Comparison of ENCODE assay signal across 1 cellular context in genomic region chr15:58357529-58358476, GRCh38.
A peak's percentile ranks its signal among the peaks of the same experiment; 100 is the strongest.
TF ChIP-seq lines count a peak whose summit lies in the region.

No MANE protein-coding gene starts in this region.

TF ChIP-seq in K562, 482 proteins besides CTCF, POLR2A, EP300 and RAD21 (continued from another document):
- TF ChIP-seq L3MBTL2 (IDR thresholded peaks at IDR 0.05) (0 out of 2 replicates have a peak, but pooled peaks have one; percentile 18), FOSL1 (tag; conservative IDR thresholded peaks at IDR 0.05) (peak; percentile 96), PRDM10 (IDR thresholded peaks at IDR 0.05; ENCODE audit: partially characterized antibody) (peak; percentile 41), ZBTB11 (CRISPR knock-in tag; IDR thresholded peaks at IDR 0.05) (0 out of 6 replicates have a peak, but pooled peaks of 1 of the 3 experiments have one; percentile 18), ZNF589 (CRISPR knock-in tag; IDR thresholded peaks at IDR 0.05; ENCODE audit: low read depth) (peak; percentile 72), C11orf30 (IDR thresholded peaks at IDR 0.05; ENCODE audit: low read depth) (peak; percentile 50; the same call in 1 of the 2 replicates), ARID1B (IDR thresholded peaks at IDR 0.05) (peak; percentile 68), SMARCE1 (IDR thresholded peaks at IDR 0.05) (peak; percentile 76; the same call in 1 of the 2 replicates), DIDO1 (tag; IDR thresholded peaks at IDR 0.05; ENCODE audit: low read depth) (0 out of 2 replicates have a peak, but pooled peaks have one; percentile 13), ZNF175 (CRISPR knock-in tag; IDR thresholded peaks at IDR 0.05; ENCODE audit: low read depth) (peak; percentile 74), CEBPG (CRISPR knock-in tag; IDR thresholded peaks at IDR 0.05) (no peak), CEBPG (tag; conservative IDR thresholded peaks at IDR 0.05 in 1 of 2, IDR thresholded peaks at IDR 0.05 in 1 of 2) (peak in 1 of 2 experiments; percentile 38; a peak in 1 of 4 replicates), ETV1 (tag; conservative IDR thresholded peaks at IDR 0.05; ENCODE audit: low read depth) (0 out of 2 replicates have a peak, but pooled peaks have one; percentile 15), CXXC5 (CRISPR knock-in tag; IDR thresholded peaks at IDR 0.05) (0 out of 2 replicates have a peak, but pooled peaks have one; percentile 26), FOS (IDR thresholded peaks at IDR 0.05; ENCODE audit: extremely low read depth, insufficient read length) (peak; percentile 34), ASH1L (IDR thresholded peaks at IDR 0.05; ENCODE audit: borderline replicate concordance, low read depth, partially characterized antibody) (no peak), AFF4 (CRISPR knock-in tag; IDR thresholded peaks at IDR 0.05) (no peak), BMI1 (IDR thresholded peaks at IDR 0.05; ENCODE audit: low read length) (no peak), AFF1 (IDR thresholded peaks at IDR 0.05; ENCODE audit: low read depth in 1 of 2, partially characterized antibody in 2 of 2) (peak in 1 of 2 experiments; percentile 92), DPF2 (IDR thresholded peaks at IDR 0.05) (peak; percentile 52), CREB1 (IDR thresholded peaks at IDR 0.05) (no peak), CREB1 (CRISPR knock-in tag; IDR thresholded peaks at IDR 0.05) (peak; percentile 41; the same call in 1 of the 2 replicates), CBFA2T2 (conservative IDR thresholded peaks at IDR 0.05) (no peak), ZNF444 (CRISPR knock-in tag; IDR thresholded peaks at IDR 0.05) (no peak)
- TF ChIP-seq, protein P1, sequence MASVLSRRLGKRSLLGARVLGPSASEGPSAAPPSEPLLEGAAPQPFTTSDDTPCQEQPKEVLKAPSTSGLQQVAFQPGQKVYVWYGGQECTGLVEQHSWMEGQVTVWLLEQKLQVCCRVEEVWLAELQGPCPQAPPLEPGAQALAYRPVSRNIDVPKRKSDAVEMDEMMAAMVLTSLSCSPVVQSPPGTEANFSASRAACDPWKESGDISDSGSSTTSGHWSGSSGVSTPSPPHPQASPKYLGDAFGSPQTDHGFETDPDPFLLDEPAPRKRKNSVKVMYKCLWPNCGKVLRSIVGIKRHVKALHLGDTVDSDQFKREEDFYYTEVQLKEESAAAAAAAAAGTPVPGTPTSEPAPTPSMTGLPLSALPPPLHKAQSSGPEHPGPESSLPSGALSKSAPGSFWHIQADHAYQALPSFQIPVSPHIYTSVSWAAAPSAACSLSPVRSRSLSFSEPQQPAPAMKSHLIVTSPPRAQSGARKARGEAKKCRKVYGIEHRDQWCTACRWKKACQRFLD (CRISPR knock-in tag; IDR thresholded peaks at IDR 0.05): peak; percentile 50; the same call in 1 of the 2 replicates
- TF ChIP-seq, protein P2, sequence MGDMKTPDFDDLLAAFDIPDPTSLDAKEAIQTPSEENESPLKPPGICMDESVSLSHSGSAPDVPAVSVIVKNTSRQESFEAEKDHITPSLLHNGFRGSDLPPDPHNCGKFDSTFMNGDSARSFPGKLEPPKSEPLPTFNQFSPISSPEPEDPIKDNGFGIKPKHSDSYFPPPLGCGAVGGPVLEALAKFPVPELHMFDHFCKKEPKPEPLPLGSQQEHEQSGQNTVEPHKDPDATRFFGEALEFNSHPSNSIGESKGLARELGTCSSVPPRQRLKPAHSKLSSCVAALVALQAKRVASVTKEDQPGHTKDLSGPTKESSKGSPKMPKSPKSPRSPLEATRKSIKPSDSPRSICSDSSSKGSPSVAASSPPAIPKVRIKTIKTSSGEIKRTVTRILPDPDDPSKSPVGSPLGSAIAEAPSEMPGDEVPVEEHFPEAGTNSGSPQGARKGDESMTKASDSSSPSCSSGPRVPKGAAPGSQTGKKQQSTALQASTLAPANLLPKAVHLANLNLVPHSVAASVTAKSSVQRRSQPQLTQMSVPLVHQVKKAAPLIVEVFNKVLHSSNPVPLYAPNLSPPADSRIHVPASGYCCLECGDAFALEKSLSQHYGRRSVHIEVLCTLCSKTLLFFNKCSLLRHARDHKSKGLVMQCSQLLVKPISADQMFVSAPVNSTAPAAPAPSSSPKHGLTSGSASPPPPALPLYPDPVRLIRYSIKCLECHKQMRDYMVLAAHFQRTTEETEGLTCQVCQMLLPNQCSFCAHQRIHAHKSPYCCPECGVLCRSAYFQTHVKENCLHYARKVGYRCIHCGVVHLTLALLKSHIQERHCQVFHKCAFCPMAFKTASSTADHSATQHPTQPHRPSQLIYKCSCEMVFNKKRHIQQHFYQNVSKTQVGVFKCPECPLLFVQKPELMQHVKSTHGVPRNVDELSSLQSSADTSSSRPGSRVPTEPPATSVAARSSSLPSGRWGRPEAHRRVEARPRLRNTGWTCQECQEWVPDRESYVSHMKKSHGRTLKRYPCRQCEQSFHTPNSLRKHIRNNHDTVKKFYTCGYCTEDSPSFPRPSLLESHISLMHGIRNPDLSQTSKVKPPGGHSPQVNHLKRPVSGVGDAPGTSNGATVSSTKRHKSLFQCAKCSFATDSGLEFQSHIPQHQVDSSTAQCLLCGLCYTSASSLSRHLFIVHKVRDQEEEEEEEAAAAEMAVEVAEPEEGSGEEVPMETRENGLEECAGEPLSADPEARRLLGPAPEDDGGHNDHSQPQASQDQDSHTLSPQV (IDR thresholded peaks at IDR 0.05): 0 out of 2 replicates have a peak, but pooled peaks have one; percentile 24
TF ChIP-seq in K562: peak in this region for 41.
